ENCODE assay signal across 24 cellular contexts in the genomic region with DNA sequence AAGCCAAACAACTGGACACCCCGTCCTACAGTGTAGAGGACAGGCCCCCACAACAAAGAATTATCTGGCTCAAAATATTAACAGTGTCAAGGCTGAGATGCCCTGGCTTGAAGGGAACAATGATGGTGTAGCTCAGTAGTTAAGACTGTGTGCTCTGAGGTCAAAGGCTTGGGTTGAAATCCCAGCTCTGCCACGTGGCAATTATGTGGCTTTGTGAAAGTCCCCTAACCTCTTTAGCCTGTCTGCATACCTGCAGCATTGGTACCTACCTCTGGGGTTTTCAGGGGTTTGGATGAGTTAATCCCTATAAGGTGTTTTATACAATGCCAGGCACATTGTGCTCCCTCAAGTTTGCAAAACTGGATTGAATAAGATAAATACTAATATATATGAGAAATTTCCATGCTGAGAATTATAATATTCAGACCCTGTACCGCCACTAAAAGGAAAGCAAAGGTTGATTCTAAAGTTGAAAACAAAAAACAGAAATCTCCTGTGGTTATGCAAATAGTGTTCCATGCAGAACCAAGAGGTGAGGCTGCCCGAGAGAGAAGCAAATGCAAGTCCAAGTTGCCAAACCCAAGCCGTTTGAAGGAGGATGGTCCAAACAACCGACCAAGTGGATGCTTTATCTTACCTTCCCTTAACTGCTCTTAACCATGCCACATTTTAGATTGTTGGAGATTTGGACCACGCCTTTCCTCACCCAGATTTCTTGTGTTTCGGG.
"Had no signal": no experiment of that assay in that cellular context is flagged by ENCODE, and none has a peak within 500 bp of the region (broad histone marks: within the 10 kb centered on the region; RNA-seq: fewer than 3 reads in every experiment).

No MANE protein-coding gene starts in this region.

- H3K27me3 Mint-ChIP-seq: central memory CD8-positive, alpha-beta T cell had no signal

- H3K9me3 ChIP-seq: body of pancreas had no signal

- H3K4me1 ChIP-seq: body of pancreas had no signal

- H3K27ac ChIP-seq: body of pancreas, SJSA1 had no signal

- H3K4me3 ChIP-seq: body of pancreas, SJSA1 had no signal

- H3K36me3 ChIP-seq: SJSA1 had no signal

- ATAC-seq: activated CD8-positive, alpha-beta T cell treated with anti-CD3 and anti-CD28 coated beads, Interleukin-2, amount 10 ng/mL, durations not matched to agents 7 days and 5 days; body of pancreas; PC-3; T-helper 17 cell; WTC11 had no signal

- DNase-seq: activated CD4-positive, alpha-beta T cell treated with anti-CD3 and anti-CD28 coated beads for 48 hours; activated CD4-positive, alpha-beta T cell treated with anti-CD3 and anti-CD28 coated beads, Interleukin-2, amount 50 U/mL, for 4 hours; activated CD4-positive, CD25-positive, alpha-beta regulatory T cell treated with anti-CD3 and anti-CD28 coated beads, Interleukin-2, amount 50 U/mL, for 72 hours; activated CD8-positive, alpha-beta memory T cell treated with anti-CD3 and anti-CD28 coated beads, Interleukin-2, amount 50 U/mL, for 48 hours; activated CD8-positive, alpha-beta T cell treated with anti-CD3 and anti-CD28 coated beads, Interleukin-2, amount 10 ng/mL, durations not matched to agents 7 days and 5 days; activated T-cell treated with anti-CD3 and anti-CD28 coated beads, Interleukin-2, amount 50 U/mL, for 1 hour; aorta; body of pancreas; NCI-H1092; NCI-H1417 treated with DMSO at 0.1 percent for 48 hours; NCI-H1694; NCI-H2029 treated with DMSO at 0.1 percent for 48 hours; NCI-H345; NCI-H510A; NCI-H526 treated with DMSO at 0.1 percent for 48 hours; NCI-H82; PC-3; SHP77; T-helper 17 cell; T-helper 9 cell had no signal

- H3K4me1 Mint-ChIP-seq: activated naive CD4-positive, alpha-beta T cell treated with anti-CD3 and anti-CD28 coated beads, Interleukin-2, amount 50 U/mL, for 24 hours had no signal

- H3K4me3 Mint-ChIP-seq: activated CD8-positive, alpha-beta T cell treated with anti-CD3 and anti-CD28 coated beads, Interleukin-2, amount 10 ng/mL, durations not matched to agents 7 days and 5 days; activated naive CD4-positive, alpha-beta T cell treated with anti-CD3 and anti-CD28 coated beads, Interleukin-2, amount 50 U/mL, for 24 hours; central memory CD8-positive, alpha-beta T cell; T-helper 17 cell; WTC11 had no signal

- H3K27ac Mint-ChIP-seq: activated CD8-positive, alpha-beta T cell treated with anti-CD3 and anti-CD28 coated beads, Interleukin-2, amount 10 ng/mL, durations not matched to agents 7 days and 5 days; activated naive CD4-positive, alpha-beta T cell treated with anti-CD3 and anti-CD28 coated beads, Interleukin-2, amount 50 U/mL, for 24 hours; T-helper 17 cell; WTC11 had no signal

- H3K27me3 ChIP-seq: body of pancreas, SJSA1 had no signal
